In the genomic region with DNA sequence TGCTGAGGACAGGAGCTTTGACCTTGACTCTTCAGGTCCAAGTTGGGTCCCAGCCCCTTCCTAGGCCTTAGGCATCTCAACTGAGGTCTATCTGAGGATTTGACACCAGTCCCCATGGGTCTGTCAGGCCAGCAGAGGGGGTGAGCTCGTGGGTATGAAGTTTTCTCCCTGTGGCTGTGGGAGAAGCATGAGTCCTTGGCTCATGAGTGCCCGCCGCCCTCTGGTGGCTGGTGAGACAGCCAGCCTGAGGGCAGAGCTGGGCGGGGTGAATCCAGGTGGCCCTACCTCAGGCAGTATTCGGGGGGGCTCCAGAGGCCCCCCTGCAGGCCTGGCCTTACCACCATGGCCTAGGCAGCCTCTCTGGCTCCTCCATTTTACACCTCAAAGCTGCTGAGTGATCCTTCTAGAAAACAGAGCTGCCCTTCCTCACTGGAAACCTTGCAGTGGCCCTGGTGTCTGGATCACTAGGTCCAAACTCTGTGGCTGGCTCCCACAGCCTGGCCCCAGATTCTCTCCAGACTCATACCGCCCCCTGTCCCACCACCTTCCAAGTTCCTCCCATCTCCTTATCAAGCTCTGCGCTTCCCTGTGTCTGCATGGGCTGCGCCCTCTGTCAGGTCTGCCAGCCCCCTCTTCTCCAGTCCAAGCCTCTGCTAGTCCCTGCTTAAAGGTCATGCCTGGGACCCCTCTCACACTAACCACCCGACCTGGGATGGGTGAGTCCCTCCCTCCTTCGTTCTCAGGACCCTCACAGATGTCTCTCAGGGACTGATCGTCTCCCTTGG, we compare ENCODE assay signal across 9 cellular contexts. TPM values are rescaled to one million over a fixed set of nuclear protein-coding genes. Genes with fewer than 3 reads are reported as not detected.
DNase-seq lines count a peak whose midpoint lies in the region; TF ChIP-seq lines count a peak whose summit lies in the region.
"Had no signal": no experiment of that assay in that cellular context is flagged by ENCODE, and none has a peak within 500 bp of the region (broad histone marks: within the 10 kb centered on the region; RNA-seq: fewer than 3 reads in every experiment).

No MANE protein-coding gene starts in this region.

- no peaks in the 10 kb centered on the region for H3K27me3 ChIP-seq in thyroid gland

- H3K4me3 ChIP-seq in thyroid gland (replicated peaks in 1 of 3) = no peak overlapping the region

- no peaks in the 10 kb centered on the region for H3K9me3 ChIP-seq in thyroid gland

- H3K36me3 Mint-ChIP-seq in osteocyte (ENCODE audit: unreplicated experiment) = no peaks in the 10 kb centered on the region

- no peaks in the 10 kb centered on the region for H3K4me1 ChIP-seq in thyroid gland

- H3K4me3 Mint-ChIP-seq in osteocyte (ENCODE audit: unreplicated experiment) = no peak overlapping the region

- H3K27ac Mint-ChIP-seq in osteocyte (ENCODE audit: unreplicated experiment) = no peak overlapping the region

- 42 to 56% methylated on average over 7 to 11 of the region's 11 CpGs for WGBS in thyroid gland, 2 donors

- peaks cover 18% of the 10 kb centered on the region for H3K4me1 Mint-ChIP-seq in osteocyte (ENCODE audit: unreplicated experiment)

- no peaks in the 10 kb centered on the region for H3K27me3 Mint-ChIP-seq in osteocyte (ENCODE audit: unreplicated experiment)

- in situ Hi-C loops in SK-MEL-5 (cut with HindIII; ENCODE audit: low pct_unique_long_range_greater_than_20kb, low sequenced_read_pairs) = no loop called here

- DNase-seq in NCI-H1417 (lab: John Stamatoyannopoulos, UW) (peak; percentile 45 to 90 (median 72)), NCI-H1417 treated with DMSO at 0.1 percent for 48 hours (lab: John Stamatoyannopoulos, UW) (no peak), SK-MEL-5 (ENCODE audit: low read depth, low spot score) (peak; percentile 67), activated gamma-delta T cell (lab: John Stamatoyannopoulos, UW) (peak; percentile 45), foreskin melanocyte (peak; percentile 67), osteocyte (ENCODE audit: extremely low spot score, unreplicated experiment) (peak; percentile 93), thyroid gland (peak; percentile 84 to 90)

- intact Hi-C loops in thyroid gland (cut with DNase I) = loop anchor here (2.0 kb wide), 1 partner anchor 142 kb away; no protein-coding TSS in a partner anchor

- H3K9me3 Mint-ChIP-seq in osteocyte (ENCODE audit: unreplicated experiment) = no peaks in the 10 kb centered on the region

- TF ChIP-seq CTCF in LNCAP (IDR thresholded peaks at IDR 0.05) (peak; percentile 97), osteocyte (IDR thresholded peaks at IDR 0.05) (no peak), thyroid gland (IDR thresholded peaks at IDR 0.05) (peak; percentile 85 to 97 (median 95))

- H3K27ac ChIP-seq in thyroid gland = no peak overlapping the region

- H3K36me3 ChIP-seq in thyroid gland = no peaks in the 10 kb centered on the region

- no peak for TF ChIP-seq POLR2A in thyroid gland (IDR thresholded peaks at IDR 0.05)

RNA-seq across cellular contexts. Expression of gene SH2D7, which starts 16.1 kb away (rescaled TPM):
- not detected in 2 replicates for total RNA-seq in SK-MEL-5 (2014; rRNA removed; shearing (Covaris generic))
- not detected in 2 replicates for polyA plus RNA-seq in SK-MEL-5 (2015; cell fraction: cytosol; rRNA removed)
- not detected in 2 replicates for polyA plus RNA-seq in SK-MEL-5 (2015; cell fraction: nucleus; rRNA removed)
- not detected in 2 replicates for total RNA-seq in osteocyte
- not detected for total RNA-seq in thyroid gland
- total RNA-seq: skeletal muscle tissue had no signal

RNA-seq across cellular contexts. Expression of gene CIB2, which starts 22.8 kb away (rescaled TPM):
- total RNA-seq in SK-MEL-5 (2014; rRNA removed; shearing (Covaris generic)) = 15.4 and 15.9 TPM in 2 replicates
- 25.8 and 28.6 TPM in 2 replicates for polyA plus RNA-seq in SK-MEL-5 (2015; cell fraction: cytosol; rRNA removed)
- 2.3 and 9.7 TPM in 2 replicates for polyA plus RNA-seq in SK-MEL-5 (2015; cell fraction: nucleus; rRNA removed)
- total RNA-seq in osteocyte (7.6 and 9.6 TPM in 2 replicates), thyroid gland (1 to 10 TPM; 4.1 to 7.5 (median 4.9) TPM)

RNA-seq across cellular contexts. Expression of gene TBC1D2B, which starts 31.0 kb away (rescaled TPM):
- total RNA-seq in SK-MEL-5 (2014; rRNA removed; shearing (Covaris generic)) = 15.6 and 16.8 TPM in 2 replicates
- 15.5 and 20.1 TPM in 2 replicates for polyA plus RNA-seq in SK-MEL-5 (2015; cell fraction: cytosol; rRNA removed)
- polyA plus RNA-seq in SK-MEL-5 (2015; cell fraction: nucleus; rRNA removed) = 21.0 and 34.3 TPM in 2 replicates
- total RNA-seq in osteocyte = 65.5 and 69.3 TPM in 2 replicates
- total RNA-seq in thyroid gland = 10 to 100 TPM; 32.8 to 54.0 (median 40.1) TPM

RNA-seq across cellular contexts. Expression of gene IDH3A, which starts 40.7 kb away (rescaled TPM):
- 71.7 and 76.1 TPM in 2 replicates for total RNA-seq in SK-MEL-5 (2014; rRNA removed; shearing (Covaris generic))
- 99.6 and 141 TPM in 2 replicates for polyA plus RNA-seq in SK-MEL-5 (2015; cell fraction: cytosol; rRNA removed)
- polyA plus RNA-seq in SK-MEL-5 (2015; cell fraction: nucleus; rRNA removed) = 120 and 129 TPM in 2 replicates
- total RNA-seq in osteocyte = 46.7 and 47.4 TPM in 2 replicates
- 100 to 1,000 TPM in 1 of 4 donors, 10 to 100 TPM in 3; 55.1 to 155 (median 83.3) TPM for total RNA-seq in thyroid gland
